In the genomic region with DNA sequence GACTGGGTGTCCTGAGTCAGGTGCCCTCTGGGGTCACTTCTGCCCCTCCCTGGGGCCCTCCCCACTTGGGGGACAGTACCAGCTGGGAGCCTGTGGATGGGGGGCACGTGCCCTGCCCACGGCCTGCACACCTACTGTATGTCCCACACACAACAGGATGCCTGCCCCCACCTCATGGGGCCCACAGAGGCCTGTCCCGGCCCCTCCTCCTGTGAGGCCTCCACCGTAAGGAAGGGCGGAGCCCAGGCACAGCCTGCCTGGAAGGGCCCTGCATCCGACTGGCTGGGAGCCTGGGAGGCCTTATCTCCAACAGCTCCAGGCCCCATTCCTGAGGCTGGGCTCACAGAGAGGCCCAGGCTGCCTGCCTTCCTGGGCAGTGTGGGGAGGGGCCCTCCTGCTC, we compare ENCODE assay signal across 11 cellular contexts. TPM values are rescaled to one million over a fixed set of nuclear protein-coding genes. Genes with fewer than 3 reads are reported as not detected.
DNase-seq lines count a peak whose midpoint lies in the region; ATAC-seq and TF ChIP-seq lines count a peak whose summit lies in the region.
"Had no signal": no experiment of that assay in that cellular context is flagged by ENCODE, and none has a peak within 500 bp of the region (broad histone marks: within the 10 kb centered on the region; RNA-seq: fewer than 3 reads in every experiment).

No MANE protein-coding gene starts in this region.

- intact Hi-C loops in sciatic nerve (cut with DNase I) = no loop called here

- ATAC-seq in RWPE2 (ENCODE audit: low read depth) = peak; percentile 64
- peak; percentile 12 for ATAC-seq in sciatic nerve
- no peak for ATAC-seq in GM21717 (IDR thresholded peaks at IDR 0.05; ENCODE audit: unreplicated experiment)
- ATAC-seq in HG03095 (IDR thresholded peaks at IDR 0.05; ENCODE audit: unreplicated experiment) = no peak

- H3K4me1 ChIP-seq in RWPE2 (ENCODE audit: insufficient read depth, poor library complexity, severe bottlenecking) (no peaks in the 10 kb centered on the region), cardiac muscle cell (ENCODE audit: low read depth) (peaks cover 30% of the 10 kb centered on the region)

- in situ Hi-C loops in GM13977 (cut with MboI; ENCODE audit: low pct_unique_long_range_greater_than_20kb, low sequenced_read_pairs, unreplicated experiment) = no loop called here

- H3K4me3 ChIP-seq in RWPE2 (ENCODE audit: severe bottlenecking) (no peak overlapping the region), cardiac muscle cell (no peak overlapping the region)

- H3K9me3 ChIP-seq in RWPE2 (ENCODE audit: severe bottlenecking) (no peaks in the 10 kb centered on the region), cardiac muscle cell (ENCODE audit: low read depth) (no peaks in the 10 kb centered on the region)

- peak; percentile 34 for DNase-seq in GM13977 (ENCODE audit: low spot score)
- no peak for DNase-seq in RWPE2 (ENCODE audit: low spot score)
- DNase-seq in cardiac muscle cell (ENCODE audit: low read depth in 1 of 2, low spot score in 1 of 2) = peak; percentile 89
- no peak for DNase-seq in sciatic nerve (ENCODE audit: low spot score)
- no peak for DNase-seq in HCEC 1CT
- DNase-seq in NOMO-1 treated with DMSO at 0.1 percent for 48 hours (lab: John Stamatoyannopoulos, UW; ENCODE audit: unreplicated experiment) = no peak
- DNase-seq: activated CD8-positive, alpha-beta memory T cell treated with anti-CD3 and anti-CD28 coated beads for 24 hours; naive B cell; NCI-H146 had no signal

- H3K27me3 ChIP-seq in RWPE2 (ENCODE audit: insufficient read depth, poor library complexity, severe bottlenecking) (no peaks in the 10 kb centered on the region), cardiac muscle cell (no peaks in the 10 kb centered on the region)

- H3K36me3 ChIP-seq in RWPE2 (ENCODE audit: low read depth) (no peaks in the 10 kb centered on the region), cardiac muscle cell (no peaks in the 10 kb centered on the region)

- TF ChIP-seq CTCF in GM13977 (IDR thresholded peaks at IDR 0.05; ENCODE audit: extremely low read depth, insufficient read depth, missing control alignments) (no peak), RWPE2 (IDR thresholded peaks at IDR 0.05; ENCODE audit: poor library complexity, severe bottlenecking) (no peak), cardiac muscle cell (IDR thresholded peaks at IDR 0.05; ENCODE audit: low read depth, low read length) (no peak)

- H3K27ac ChIP-seq in RWPE2 (ENCODE audit: poor library complexity, severe bottlenecking) (no peak overlapping the region), cardiac muscle cell (no peak overlapping the region)

RNA-seq across cellular contexts. Expression of a gene that starts 47.8 kb away (rescaled TPM):
- 0.69 and 3.0 TPM in 2 replicates for total RNA-seq in cardiac muscle cell
- 1.2 and 2.7 TPM in 2 replicates for polyA plus RNA-seq in cardiac muscle cell
- total RNA-seq in sciatic nerve = 7.4 TPM

RNA-seq across cellular contexts. Expression of a gene that starts 49.1 kb away (rescaled TPM):
- 31.1 and 43.8 TPM in 2 replicates for total RNA-seq in cardiac muscle cell
- 52.0 and 55.9 TPM in 2 replicates for polyA plus RNA-seq in cardiac muscle cell
- 55.2 TPM for total RNA-seq in sciatic nerve

Comparison
In these comparisons a context has a peak if more than half of its experiments do, and no peak if none do; other contexts are left out.
1. DNase-seq: peak in GM13977 (single experiment) and cardiac muscle cell (2 of 2); none in RWPE2 (single experiment), sciatic nerve (single experiment), HCEC 1CT (single experiment) and NOMO-1 treated with DMSO at 0.1 percent for 48 hours (single experiment).
2. ATAC-seq: peak in RWPE2 (single experiment) and sciatic nerve (single experiment); none in GM21717 (single experiment) and HG03095 (single experiment).